ENCODE assay signal across 20 cellular contexts in genomic region chr10:127911218-127911866, GRCh38. TPM values are rescaled to one million over a fixed set of nuclear protein-coding genes. Genes with fewer than 3 reads are reported as not detected.
DNase-seq lines count a peak whose midpoint lies in the region; ATAC-seq and TF ChIP-seq lines count a peak whose summit lies in the region.
"Had no signal": no experiment of that assay in that cellular context is flagged by ENCODE, and none has a peak within 500 bp of the region (broad histone marks: within the 10 kb centered on the region; RNA-seq: fewer than 3 reads in every experiment).

No MANE protein-coding gene starts in this region.

- 87 to 88% methylated on average over 5 to 9 of the region's 10 CpGs for WGBS in endodermal cell (ENCODE audit: insufficient coverage in 1 of 2, insufficient read length in 1 of 2), 2 experiments

- no peaks in the 10 kb centered on the region for H3K9me3 Mint-ChIP-seq in endodermal cell
- no peaks in the 10 kb centered on the region for H3K9me3 Mint-ChIP-seq in osteocyte (ENCODE audit: unreplicated experiment)

- no peak for TF ChIP-seq CTCF in endodermal cell (conservative IDR thresholded peaks at IDR 0.05)
- TF ChIP-seq CTCF in osteocyte (IDR thresholded peaks at IDR 0.05), result no peak

- H3K27me3 Mint-ChIP-seq in endodermal cell (ENCODE audit: insufficient read depth), result peaks cover 37% of the 10 kb centered on the region
- H3K27me3 Mint-ChIP-seq in osteocyte (ENCODE audit: unreplicated experiment), result no peaks in the 10 kb centered on the region

- H3K27ac Mint-ChIP-seq in endodermal cell, result no peak overlapping the region
- H3K27ac Mint-ChIP-seq in osteocyte (ENCODE audit: unreplicated experiment), result no peak overlapping the region
- H3K27ac Mint-ChIP-seq: CD4-positive, alpha-beta memory T cell had no signal

- H3K27ac ChIP-seq in endodermal cell (ENCODE audit: low read depth, low read length), result no peak overlapping the region

- H3K36me3 ChIP-seq in endodermal cell (ENCODE audit: control insufficient read depth, insufficient read depth, low read length), result no peaks in the 10 kb centered on the region

- in situ Hi-C loops in Caki2 (cut with HindIII; ENCODE audit: low pct_unique_long_range_greater_than_20kb, low sequenced_read_pairs), result no loop called here

- H3K4me1 ChIP-seq in endodermal cell (ENCODE audit: control insufficient read depth, insufficient read depth, low read length), result no peaks in the 10 kb centered on the region

- intact Hi-C loops in left ventricle myocardium superior (cut with micrococcal nuclease), result no loop called here
- intact Hi-C loops in left colon (cut with DNase I, micrococcal nuclease), result no loop called here

- DNase-seq in Caki2 (ENCODE audit: low read depth) (peak; percentile 19), endodermal cell (peak; percentile 31), left ventricle myocardium superior (peak; percentile 68), osteocyte (ENCODE audit: extremely low spot score, unreplicated experiment) (peak; percentile 59), left colon (no peak), NOMO-1 treated with dmso at 0.1 percent for 144 hours (lab: John Stamatoyannopoulos, UW; ENCODE audit: unreplicated experiment) (no peak)
- DNase-seq: AML-193; CD4-positive, alpha-beta memory T cell; DMS79 treated with DMSO at 0.1 percent for 48 hours; GF-D8; HCEC 1CT; Kasumi-1; NCI-H1105 treated with DMSO at 0.1 percent for 48 hours; NCI-H187; NCI-H510A had no signal

- H3K36me3 Mint-ChIP-seq in endodermal cell (ENCODE audit: low read depth), result no peaks in the 10 kb centered on the region
- H3K36me3 Mint-ChIP-seq in osteocyte (ENCODE audit: unreplicated experiment), result no peaks in the 10 kb centered on the region
- H3K36me3 Mint-ChIP-seq: CD4-positive, alpha-beta memory T cell had no signal

- peaks cover 36% of the 10 kb centered on the region for H3K27me3 ChIP-seq in endodermal cell (ENCODE audit: control insufficient read depth, insufficient read depth, low read length, poor library complexity, severe bottlenecking)

- no peaks in the 10 kb centered on the region for H3K9me3 ChIP-seq in endodermal cell (ENCODE audit: control insufficient read depth, low read length)

- H3K4me1 Mint-ChIP-seq in endodermal cell (peaks cover 6% of the 10 kb centered on the region), osteocyte (ENCODE audit: unreplicated experiment) (peaks cover 8% of the 10 kb centered on the region)
- H3K4me1 Mint-ChIP-seq: CD4-positive, alpha-beta memory T cell had no signal

- H3K4me3 Mint-ChIP-seq in endodermal cell, result no peak overlapping the region
- H3K4me3 Mint-ChIP-seq in osteocyte (ENCODE audit: unreplicated experiment), result no peak overlapping the region
- H3K4me3 Mint-ChIP-seq: CD4-positive, alpha-beta memory T cell had no signal

- no peak overlapping the region for H3K4me3 ChIP-seq in endodermal cell (ENCODE audit: low read length)

- H3K9ac ChIP-seq in endodermal cell (ENCODE audit: extremely low read depth, low read length, poor library complexity, severe bottlenecking), result no peak overlapping the region

- ATAC-seq in left ventricle myocardium superior, result peak; percentile 65
- no peak for ATAC-seq in left colon
- ATAC-seq in GM18517 (IDR thresholded peaks at IDR 0.05; ENCODE audit: unreplicated experiment), result no peak
- no peak for ATAC-seq in GM18858 (IDR thresholded peaks at IDR 0.05; ENCODE audit: unreplicated experiment)

RNA-seq across cellular contexts. Expression of gene PTPRE, which starts 4.4 kb away (rescaled TPM):
- 2.8 and 16.7 TPM in 2 replicates for total RNA-seq in Caki2 (2014; rRNA removed; shearing (Covaris generic); ENCODE audit: low replicate concordance)
- total RNA-seq in endodermal cell, result 1 to 10 TPM in 1 of 2 donors, under 1 TPM in 1; 0.75 to 3.0 TPM
- polyA plus RNA-seq in endodermal cell (2013, experiment 1 of 2), result 1.1 TPM
- polyA plus RNA-seq in endodermal cell (2013, experiment 2 of 2), result 1.2 TPM
- total RNA-seq in left ventricle myocardium superior, result 15.1 TPM
- total RNA-seq in osteocyte, result 1.2 and 1.3 TPM in 2 replicates
- 10 to 100 TPM; 26.9 to 36.1 TPM for total RNA-seq in left colon

RNA-seq across cellular contexts. Expression of gene CLRN3, which starts 18.6 kb away (rescaled TPM):
- not detected in 2 replicates for total RNA-seq in Caki2 (2014; rRNA removed; shearing (Covaris generic); ENCODE audit: low replicate concordance)
- total RNA-seq in endodermal cell, result not detected
- polyA plus RNA-seq in endodermal cell (2013, experiment 1 of 2), result not detected
- polyA plus RNA-seq in endodermal cell (2013, experiment 2 of 2), result not detected
- total RNA-seq in left ventricle myocardium superior, result not detected
- total RNA-seq in osteocyte, result not detected in 2 replicates
- 100 to 1,000 TPM; 148 to 155 TPM for total RNA-seq in left colon
- total RNA-seq: A673; CD4-positive, alpha-beta memory T cell; RPMI7951; SK-MEL-5 had no signal
- polyA plus RNA-seq: CD4-positive, alpha-beta memory T cell had no signal

Comparison
In these comparisons a context has a peak if more than half of its experiments do, and no peak if none do; other contexts are left out.
1. DNase-seq: peak in Caki2 (single experiment), endodermal cell (single experiment), left ventricle myocardium superior (single experiment) and osteocyte (single experiment); none in left colon (0 of 2) and NOMO-1 treated with dmso at 0.1 percent for 144 hours (single experiment).
2. RNA of gene CLRN3, which starts 18.6 kb away (total RNA-seq): 148 to 155 TPM in left colon; not detected in Caki2, not detected in endodermal cell, not detected in left ventricle myocardium superior (single experiment) and not detected in osteocyte; every median in the first group is over 100 times any median in the second.